In the genomic region with DNA sequence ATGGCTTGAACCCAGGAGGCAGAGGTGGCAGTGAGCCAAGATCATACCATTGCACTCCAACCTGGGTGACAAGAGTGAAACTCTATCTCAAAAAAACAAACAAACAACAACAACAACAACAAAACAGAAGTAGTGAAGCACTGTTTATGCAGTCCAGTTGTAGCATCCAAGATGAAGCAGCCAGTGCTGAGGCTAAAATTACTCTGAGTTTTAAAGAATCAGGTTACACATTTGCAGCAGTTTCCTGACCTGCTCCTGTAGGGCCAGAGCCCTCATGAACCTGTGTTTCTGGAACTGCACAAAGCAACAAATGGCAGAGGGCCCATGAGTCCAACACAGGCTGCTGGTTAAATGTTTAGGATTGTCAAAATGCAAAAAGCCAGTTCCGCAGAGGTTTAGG, we compare ENCODE assay signal across 18 cellular contexts.
DNase-seq lines count a peak whose midpoint lies in the region; ATAC-seq and TF ChIP-seq lines count a peak whose summit lies in the region.
"Had no signal": no experiment of that assay in that cellular context is flagged by ENCODE, and none has a peak within 500 bp of the region (broad histone marks: within the 10 kb centered on the region; RNA-seq: fewer than 3 reads in every experiment).

No MANE protein-coding gene starts in this region.

- POLR2A ChIA-PET in T-cell (lab: Charles Lee), result no interaction called here

- H3K9me3 ChIP-seq in gastrocnemius medialis (no peaks in the 10 kb centered on the region), tibial artery (no peaks in the 10 kb centered on the region), adrenal gland (replicated peaks in 1 of 3) (no peaks in the 10 kb centered on the region)
- H3K9me3 ChIP-seq: A549; BLaER1 treated with 17β-estradiol and CSF1 and Interleukin-3, amounts not matched to agents 10 nM and 100 nM; Caco-2 had no signal

- no peaks in the 10 kb centered on the region for H3K4me1 Mint-ChIP-seq in T-cell
- H3K4me1 Mint-ChIP-seq: B cell had no signal

- H3K36me3 ChIP-seq in gastrocnemius medialis, result no peaks in the 10 kb centered on the region
- no peaks in the 10 kb centered on the region for H3K36me3 ChIP-seq in tibial artery
- no peaks in the 10 kb centered on the region for H3K36me3 ChIP-seq in adrenal gland (replicated peaks in 1 of 2)
- H3K36me3 ChIP-seq: BLaER1 treated with 17β-estradiol and CSF1 and Interleukin-3, amounts not matched to agents 10 nM and 100 nM had no signal

- peaks cover 0 to 4% (median 3%) of the 10 kb centered on the region in 3 donors for H3K9me3 Mint-ChIP-seq in T-cell
- H3K9me3 Mint-ChIP-seq: CD4-positive, alpha-beta T cell; CD8-positive, alpha-beta T cell had no signal

- CTCF ChIA-PET in T-cell (lab: Charles Lee), result no interaction called here

- H3K27me3 Mint-ChIP-seq in T-cell, result no peaks in the 10 kb centered on the region

- TF ChIP-seq CTCF in gastrocnemius medialis (IDR thresholded peaks at IDR 0.05 in 4 of 5, conservative IDR thresholded peaks at IDR 0.05 in 1 of 5), result no peak
- TF ChIP-seq CTCF in tibial artery (IDR thresholded peaks at IDR 0.05), result no peak
- no peak for TF ChIP-seq CTCF in adrenal gland (IDR thresholded peaks at IDR 0.05)

- H3K27ac ChIP-seq in gastrocnemius medialis (peak overlapping the region in 3 of 4 donors; percentile 48 to 79 (median 63)), tibial artery (peak overlapping the region; percentile 43 to 53), adrenal gland (no peak overlapping the region)
- H3K27ac ChIP-seq: 22Rv1; A549; BLaER1 treated with 17β-estradiol and CSF1 and Interleukin-3, amounts not matched to agents 10 nM and 100 nM; C4-2B had no signal

- no peak overlapping the region for H3K4me3 Mint-ChIP-seq in T-cell
- H3K4me3 Mint-ChIP-seq: B cell; CD4-positive, alpha-beta T cell; CD8-positive, alpha-beta T cell had no signal

- in situ Hi-C loops in gastrocnemius medialis (cut with MboI; ENCODE audit: low sequenced_read_pairs in 4 of 4), result no loop called here

- H3K4me1 ChIP-seq in gastrocnemius medialis, result peaks cover 44 to 50% of the 10 kb centered on the region in 2 donors
- peaks cover 0 to 57% (median 27%) of the 10 kb centered on the region in 4 donors for H3K4me1 ChIP-seq in tibial artery
- H3K4me1 ChIP-seq in adrenal gland (replicated peaks in 1 of 2), result peaks cover 0 to 3% of the 10 kb centered on the region in 2 donors
- H3K4me1 ChIP-seq: A549; BLaER1 treated with 17β-estradiol and CSF1 and Interleukin-3, amounts not matched to agents 10 nM and 100 nM; Caco-2 had no signal

- no peaks in the 10 kb centered on the region for H3K36me3 Mint-ChIP-seq in T-cell
- H3K36me3 Mint-ChIP-seq: CD8-positive, alpha-beta T cell had no signal

- H3K4me3 ChIP-seq in gastrocnemius medialis (no peak overlapping the region), tibial artery (no peak overlapping the region), adrenal gland (no peak overlapping the region)
- H3K4me3 ChIP-seq: A549; BLaER1 treated with 17β-estradiol and CSF1 and Interleukin-3, amounts not matched to agents 10 nM and 100 nM; GM12878 had no signal

- DNase-seq in left kidney (ENCODE audit: low read depth, low spot score), result peak; percentile 30
- peak in 1 of 2 donors; percentile 6 for DNase-seq in gastrocnemius medialis
- DNase-seq in tibial artery, result no peak
- DNase-seq in adrenal gland, result no peak
- DNase-seq in T-cell, result no peak
- DNase-seq: AML-193; Caco-2; Calu3; CD4-positive, alpha-beta T cell; CD8-positive, alpha-beta T cell; DMS79 treated with DMSO at 0.1 percent for 48 hours; GF-D8 had no signal

- intact Hi-C loops in gastrocnemius medialis (cut with DNase I; ENCODE audit: low total_unique reads) (no loop called here), tibial artery (cut with DNase I; ENCODE audit: low total_unique reads) (no loop called here), adrenal gland (cut with DNase I) (no loop called here)

- TF ChIP-seq POLR2A in gastrocnemius medialis (IDR thresholded peaks at IDR 0.05) (no peak), adrenal gland (IDR thresholded peaks at IDR 0.05) (no peak)

- H3K27ac Mint-ChIP-seq in T-cell, result no peak overlapping the region
- H3K27ac Mint-ChIP-seq: B cell; CD4-positive, alpha-beta T cell; CD8-positive, alpha-beta T cell had no signal

- 83 to 100% (median 97%) methylated on average over 1 of the region's 1 CpG for WGBS in adrenal gland, 4 donors

- ATAC-seq in gastrocnemius medialis (peak; percentile 65 to 67), T-cell (replicated peaks in 1 of 4) (no peak)
- ATAC-seq: A549; CD8-positive, alpha-beta T cell; GM12878 had no signal

- H3K27me3 ChIP-seq in gastrocnemius medialis (no peaks in the 10 kb centered on the region), tibial artery (no peaks in the 10 kb centered on the region), adrenal gland (no peaks in the 10 kb centered on the region)
- H3K27me3 ChIP-seq: BLaER1 treated with 17β-estradiol and CSF1 and Interleukin-3, amounts not matched to agents 10 nM and 100 nM had no signal

Comparison
In these comparisons a context has a peak if more than half of its experiments do, and no peak if none do; other contexts are left out.
1. ATAC-seq: peak in gastrocnemius medialis (2 of 2); none in T-cell (0 of 4).
2. H3K27ac ChIP-seq: peak in gastrocnemius medialis (3 of 4) and tibial artery (2 of 2); none in adrenal gland (0 of 5).